In the genomic region with DNA sequence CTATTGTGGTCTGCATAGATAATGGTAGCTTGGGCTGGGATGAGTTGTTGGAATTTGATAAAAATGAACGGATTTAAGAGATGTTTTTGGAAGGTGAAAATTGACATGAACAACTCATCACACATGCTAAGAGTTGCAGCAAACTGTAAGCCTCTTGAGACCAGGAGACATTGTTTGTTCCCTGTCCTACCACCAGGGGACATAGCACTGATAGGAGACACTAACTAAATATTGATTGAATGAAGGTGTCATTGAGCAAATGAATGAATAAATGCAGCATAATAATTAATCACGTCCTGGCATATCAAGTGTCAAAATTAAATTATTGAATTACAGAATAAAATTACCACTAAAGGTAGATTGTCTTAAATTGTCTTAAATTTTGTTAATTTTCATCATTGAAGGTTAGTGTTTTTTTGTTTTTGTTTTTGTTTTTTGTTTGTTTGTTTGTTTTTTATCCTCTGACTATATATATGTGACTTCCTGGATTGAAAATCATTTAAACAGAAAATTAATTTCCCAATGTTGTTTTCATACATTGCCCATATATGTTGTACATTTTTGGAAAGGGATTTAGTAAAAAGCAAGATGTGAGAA, we compare ENCODE assay signal across 8 cellular contexts.
DNase-seq lines count a peak whose midpoint lies in the region; ATAC-seq and TF ChIP-seq lines count a peak whose summit lies in the region.

No MANE protein-coding gene starts in this region.

- peak overlapping the region in 1 of 2 donors; percentile 46 for H3K27ac ChIP-seq in right atrium auricular region

- DNase-seq in AG04449 (ENCODE audit: low read depth, low spot score) (no peak), GM13977 (ENCODE audit: low spot score) (no peak), T-cell (peak in 21 of 34 experiments; percentile 3 to 29 (median 11)), right atrium auricular region (ENCODE audit: low spot score) (no peak), OCI-M2 (lab: John Stamatoyannopoulos, UW; ENCODE audit: unreplicated experiment) (no peak), hypothalamus (lab: John Stamatoyannopoulos, UW) (no peak), C1 segment of cervical spinal cord (lab: John Stamatoyannopoulos, UW) (no peak)

- in situ Hi-C loops in GM13977 (cut with MboI; ENCODE audit: low pct_unique_long_range_greater_than_20kb, low sequenced_read_pairs, unreplicated experiment): no loop called here

- H3K36me3 Mint-ChIP-seq in T-cell: no peaks in the 10 kb centered on the region

- peaks cover 5 to 12% (median 10%) of the 10 kb centered on the region in 3 donors for H3K4me1 Mint-ChIP-seq in T-cell

- CTCF ChIA-PET in AG04449 (lab: Yijun Ruan, JAX) (interaction anchor here (1.3 to 2.0 kb wide), 2 partner anchors 133 to 293 kb away, joined by 3 to 6 read pairs; no protein-coding TSS in a partner anchor), T-cell (lab: Charles Lee) (interaction anchor here in 1 of 2 donors (2.8 kb wide), 1 partner anchor 265 kb away, joined by 19 read pairs; no protein-coding TSS in a partner anchor)

- no peaks in the 10 kb centered on the region for H3K27me3 Mint-ChIP-seq in T-cell

- H3K4me3 ChIP-seq in AG04449 (ENCODE audit: low read depth, low read length): no peak overlapping the region
- no peak overlapping the region for H3K4me3 ChIP-seq in right atrium auricular region

- TF ChIP-seq CTCF in AG04449 (IDR thresholded peaks at IDR 0.05; ENCODE audit: insufficient read depth, low read length, missing control alignments): peak; percentile 9
- TF ChIP-seq CTCF in GM13977 (IDR thresholded peaks at IDR 0.05; ENCODE audit: extremely low read depth, insufficient read depth, missing control alignments): peak; percentile 76
- TF ChIP-seq CTCF in right atrium auricular region (IDR thresholded peaks at IDR 0.05): peak; percentile 28 to 67

- POLR2A ChIA-PET in AG04449 (lab: Yijun Ruan, JAX) (interaction anchor here (0.6 to 1.0 kb wide), 2 partner anchors 25 to 223 kb away, joined by 3 to 4 read pairs; no protein-coding TSS in a partner anchor), T-cell (lab: Charles Lee) (no interaction called here)

- H3K36me3 ChIP-seq in right atrium auricular region: no peaks in the 10 kb centered on the region

- H3K27me3 ChIP-seq in right atrium auricular region: no peaks in the 10 kb centered on the region

- no peaks in the 10 kb centered on the region for H3K9me3 Mint-ChIP-seq in T-cell

- no peaks in the 10 kb centered on the region for H3K4me1 ChIP-seq in right atrium auricular region

- no peaks in the 10 kb centered on the region for H3K9me3 ChIP-seq in right atrium auricular region

- H3K27ac Mint-ChIP-seq in T-cell: no peak overlapping the region

- peak in 1 of 4 experiments; percentile 42 for ATAC-seq in T-cell (replicated peaks in 1 of 4)
- ATAC-seq in HG02571 (IDR thresholded peaks at IDR 0.05; ENCODE audit: unreplicated experiment): no peak

- H3K4me3 Mint-ChIP-seq in T-cell: no peak overlapping the region

Comparison
In these comparisons a context has a peak if more than half of its experiments do, and no peak if none do; other contexts are left out.
1. DNase-seq: peak in T-cell (21 of 34); none in AG04449 (single experiment), GM13977 (single experiment), right atrium auricular region (single experiment), OCI-M2 (single experiment), hypothalamus (0 of 51) and C1 segment of cervical spinal cord (0 of 14).
2. CTCF ChIP-seq: peak in every context shown above with its lines; median percentile 76 in GM13977; 48 in right atrium auricular region; 9 in AG04449.